In the genomic region with DNA sequence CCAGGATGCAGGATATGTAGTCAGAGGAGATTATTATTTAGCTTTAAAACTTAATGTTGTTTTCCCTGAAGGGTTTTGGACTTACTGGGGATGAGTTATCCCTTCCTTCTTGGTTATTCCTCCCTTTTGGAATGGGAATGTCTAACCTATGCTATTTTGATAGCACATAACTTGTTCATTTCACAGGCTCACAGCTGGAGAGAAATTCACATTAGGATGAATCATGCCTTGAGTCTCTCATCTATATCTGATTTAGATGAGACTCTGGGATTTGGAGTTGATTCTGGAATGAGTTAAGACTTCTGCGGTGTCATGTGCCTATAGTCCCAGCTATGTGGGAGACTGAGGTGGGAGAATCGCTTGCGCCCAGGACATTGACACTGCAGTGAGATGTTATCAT, we compare ENCODE assay signal across 25 cellular contexts.
A peak's percentile ranks its signal among the peaks of the same experiment; 100 is the strongest.
DNase-seq lines count a peak whose midpoint lies in the region; ATAC-seq and TF ChIP-seq lines count a peak whose summit lies in the region.
"Had no signal": no experiment of that assay in that cellular context is flagged by ENCODE, and none has a peak within 500 bp of the region (broad histone marks: within the 10 kb centered on the region; RNA-seq: fewer than 3 reads in every experiment).

No MANE protein-coding gene starts in this region.

- no peak overlapping the region for H4K91ac ChIP-seq in mesenchymal stem cell (ENCODE audit: low read length)

- in situ Hi-C loops in brain microvascular endothelial cell (cut with HindIII; ENCODE audit: low pct_ligation_motif_present, low sequenced_read_pairs): no loop called here

- H3K14ac ChIP-seq in mesenchymal stem cell (ENCODE audit: low read length in 2 of 2): no peak overlapping the region

- H3K4ac ChIP-seq in mesenchymal stem cell (ENCODE audit: low read depth in 1 of 2, low read length in 2 of 2): no peak overlapping the region

- H2AFZ ChIP-seq in mesenchymal stem cell (ENCODE audit: low read depth, low read length): no peak overlapping the region

- no peak overlapping the region for H3K23ac ChIP-seq in mesenchymal stem cell (ENCODE audit: low read length in 2 of 2)

- H3K27me3 ChIP-seq in brain microvascular endothelial cell (replicated peaks) (no peaks in the 10 kb centered on the region), mesenchymal stem cell (ENCODE audit: control insufficient read depth in 1 of 2, insufficient read depth in 1 of 2, low read length in 2 of 2) (no peaks in the 10 kb centered on the region)
- H3K27me3 ChIP-seq: tibial artery had no signal

- no peak overlapping the region for H2BK120ac ChIP-seq in mesenchymal stem cell (ENCODE audit: low read depth, low read length)

- 100% methylated on average over 1 of the region's 3 CpGs for WGBS in mesenchymal stem cell

- no peaks in the 10 kb centered on the region for H3K9me3 ChIP-seq in mesenchymal stem cell (ENCODE audit: control insufficient read depth, low read length)
- H3K9me3 ChIP-seq: breast epithelium, Caco-2, left ventricle myocardium inferior, tibial artery had no signal

- ATAC-seq in HG03565 (IDR thresholded peaks at IDR 0.05; ENCODE audit: unreplicated experiment): no peak
- ATAC-seq: sciatic nerve had no signal

- H2BK5ac ChIP-seq in mesenchymal stem cell (ENCODE audit: low read depth, low read length, poor library complexity, severe bottlenecking): no peak overlapping the region

- H3K9ac ChIP-seq in mesenchymal stem cell (ENCODE audit: low read length): no peak overlapping the region
- H3K9ac ChIP-seq: KMS-11 had no signal

- peaks cover 8% of the 10 kb centered on the region for H3K4me1 ChIP-seq in mesenchymal stem cell (ENCODE audit: control insufficient read depth, insufficient read depth, low read depth, low read length)
- H3K4me1 ChIP-seq: breast epithelium, Caco-2, left ventricle myocardium inferior, tibial artery had no signal

- no peak overlapping the region for H4K8ac ChIP-seq in mesenchymal stem cell (ENCODE audit: low read length)

- no peaks in the 10 kb centered on the region for H3K36me3 ChIP-seq in brain microvascular endothelial cell (replicated peaks)
- H3K36me3 ChIP-seq in mesenchymal stem cell (ENCODE audit: control insufficient read depth in 1 of 2, insufficient read depth in 2 of 2, low read depth in 1 of 2, low read length in 2 of 2): no peaks in the 10 kb centered on the region
- H3K36me3 ChIP-seq: breast epithelium, left ventricle myocardium inferior, tibial artery had no signal

- H3K4me3 ChIP-seq in AG10803 (ENCODE audit: low read length) (no peak overlapping the region), brain microvascular endothelial cell (ENCODE audit: low read depth, low read length) (no peak overlapping the region), mesenchymal stem cell (ENCODE audit: insufficient read depth in 1 of 2, low read depth in 1 of 2, low read length in 2 of 2) (no peak overlapping the region)
- H3K4me3 ChIP-seq: breast epithelium, left ventricle myocardium inferior, tibial artery had no signal

- H3K79me1 ChIP-seq in mesenchymal stem cell (replicated peaks; ENCODE audit: low read length, poor library complexity, severe bottlenecking): peaks cover 4% of the 10 kb centered on the region

- no peak overlapping the region for H3K18ac ChIP-seq in mesenchymal stem cell (ENCODE audit: low read depth in 1 of 2, low read length in 2 of 2)

- no peak overlapping the region for H3K4me2 ChIP-seq in mesenchymal stem cell (ENCODE audit: low read length, poor library complexity, severe bottlenecking)
- H3K4me2 ChIP-seq: KMS-11 had no signal

- H2BK15ac ChIP-seq in mesenchymal stem cell (ENCODE audit: low read depth, poor library complexity, severe bottlenecking): no peak overlapping the region

- DNase-seq in AG10803 (ENCODE audit: low read depth): peak; percentile 26
- peak; percentile 16 for DNase-seq in HS-5 (ENCODE audit: low read depth)
- peak; percentile 27 for DNase-seq in brain microvascular endothelial cell
- DNase-seq in mesenchymal stem cell: no peak
- DNase-seq in activated CD4-positive, alpha-beta T cell treated with anti-CD3 and anti-CD28 coated beads for 4 hours: no peak
- no peak for DNase-seq in globus pallidus (ENCODE audit: low spot score)
- DNase-seq in inferior parietal cortex (ENCODE audit: extremely low spot score): no peak
- DNase-seq: ACHN; activated CD4-positive, alpha-beta T cell treated with anti-CD3 and anti-CD28 coated beads, Interleukin-2, amount 50 U/mL, for 48 hours; activated CD4-positive, CD25-positive, alpha-beta regulatory T cell; activated naive CD4-positive, alpha-beta T cell treated with anti-CD3 and anti-CD28 coated beads for 36 hours; C1 segment of cervical spinal cord; Caco-2; DMS79; left ventricle myocardium inferior; NCI-H1930; NCI-H524 treated with DMSO at 0.1 percent for 48 hours; OCI-M1; stimulated activated CD4-positive, alpha-beta T cell treated with anti-CD3 and anti-CD28 coated beads, Interleukin-4, amount 100 ng/mL, for 1 hour; tibial artery had no signal

- H3K27ac ChIP-seq in brain microvascular endothelial cell (no peak overlapping the region), mesenchymal stem cell (ENCODE audit: low read length, poor library complexity, severe bottlenecking) (peak overlapping the region; percentile 76)
- H3K27ac ChIP-seq: breast epithelium, HL-60, KMS-11, left ventricle myocardium inferior, tibial artery had no signal

- no peak overlapping the region for H2AK5ac ChIP-seq in mesenchymal stem cell (ENCODE audit: low read length, severe bottlenecking)

- TF ChIP-seq CTCF in AG10803 (conservative IDR thresholded peaks at IDR 0.05; ENCODE audit: low read length) (no peak), brain microvascular endothelial cell (IDR thresholded peaks at IDR 0.05; ENCODE audit: low read depth, low read length, missing control alignments) (no peak)

- no peak overlapping the region for H2BK12ac ChIP-seq in mesenchymal stem cell (ENCODE audit: low read length in 2 of 2)

Comparison
In these comparisons a context has a peak if more than half of its experiments do, and no peak if none do; other contexts are left out.
1. DNase-seq: peak in AG10803 (single experiment), HS-5 (single experiment) and brain microvascular endothelial cell (single experiment); none in mesenchymal stem cell (single experiment), activated CD4-positive, alpha-beta T cell treated with anti-CD3 and anti-CD28 coated beads for 4 hours (0 of 2), globus pallidus (single experiment) and inferior parietal cortex (single experiment).